8 cellular contexts compared by ENCODE assay signal in the genomic region with DNA sequence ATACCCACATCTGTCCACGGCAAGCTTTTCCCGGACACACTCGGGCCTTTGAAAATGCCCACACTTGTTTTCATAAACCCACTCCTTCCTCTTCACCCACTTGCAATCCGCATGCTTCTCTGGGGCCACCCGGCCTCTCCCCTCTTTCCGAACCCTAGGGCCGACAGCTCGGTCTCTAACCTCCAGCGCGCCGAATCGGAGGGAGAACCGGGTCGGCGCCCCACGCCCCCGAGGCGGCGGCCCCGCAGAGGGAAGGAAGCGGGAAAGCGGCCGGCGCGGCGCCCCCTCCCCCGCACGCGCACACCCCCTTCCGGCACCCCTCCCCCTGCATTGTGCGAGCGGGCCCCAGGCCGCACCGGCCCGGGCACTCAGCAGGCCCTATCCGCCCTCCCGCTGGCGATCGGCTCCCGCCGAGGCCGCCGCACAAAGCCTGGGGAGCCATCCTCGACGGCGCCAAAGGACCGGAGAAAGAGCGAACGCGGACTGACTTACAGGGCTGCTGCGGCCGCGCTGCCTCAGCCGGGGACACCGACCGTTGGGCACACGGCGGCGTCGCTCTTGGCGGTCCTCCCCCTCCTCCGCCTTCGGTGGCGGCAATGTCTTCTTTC. TPM values are rescaled to one million over a fixed set of nuclear protein-coding genes. Genes with fewer than 3 reads are reported as not detected.
A peak's percentile ranks its signal among the peaks of the same experiment; 100 is the strongest.
DNase-seq lines count a peak whose midpoint lies in the region; ATAC-seq and TF ChIP-seq lines count a peak whose summit lies in the region.

No MANE protein-coding gene starts in this region.

- peak overlapping the region; percentile 79 for H3K56ac ChIP-seq in IMR-90 (ENCODE audit: extremely low read depth, insufficient read depth, low read length)

- H3K4me1 ChIP-seq in IMR-90 (ENCODE audit: control insufficient read depth, insufficient read depth, low read length) (peaks cover 10% of the 10 kb centered on the region), body of pancreas (peaks cover 48% of the 10 kb centered on the region)

- peak overlapping the region; percentile 97 for H2BK5ac ChIP-seq in IMR-90 (ENCODE audit: low read depth, low read length, poor library complexity, severe bottlenecking)

- TF ChIP-seq POLR2A in IMR-90 (IDR thresholded peaks at IDR 0.05; ENCODE audit: low read depth, low read length) (peak; percentile 5; the same call in 1 of the 2 replicates), body of pancreas (IDR thresholded peaks at IDR 0.05) (no peak)

- no peak overlapping the region for H2BK20ac ChIP-seq in IMR-90 (ENCODE audit: low read depth, low read length)

- no peaks in the 10 kb centered on the region for H3K9me3 Mint-ChIP-seq in T-helper 2 cell treated with Interferon-gamma antibody and Interleukin-4, amounts not matched to agents 5 μg/mL and 100 μg/mL, for 36 hours
- H3K9me3 Mint-ChIP-seq in immature natural killer cell = no peaks in the 10 kb centered on the region

- POLR2A ChIA-PET in IMR-90 (lab: Charles Lee; ENCODE audit: unreplicated experiment) = no interaction called here

- peak overlapping the region; percentile 97 for H3K14ac ChIP-seq in IMR-90 (replicated peaks; ENCODE audit: low read depth, low read length)

- H3K4ac ChIP-seq in IMR-90 (ENCODE audit: low read depth, low read length) = peak overlapping the region; percentile 98

- H3K4me3 ChIP-seq in GM08714 (ENCODE audit: low read length) = peak overlapping the region; percentile 81
- peak overlapping the region; percentile 99 for H3K4me3 ChIP-seq in IMR-90 (ENCODE audit: insufficient read depth, low read depth, low read length)
- peak overlapping the region; percentile 73 to 93 for H3K4me3 ChIP-seq in body of pancreas

- ATAC-seq in GM21576 (IDR thresholded peaks at IDR 0.05; ENCODE audit: unreplicated experiment) (peak; percentile 19), IMR-90 (ENCODE audit: low read depth) (peak; percentile 46), body of pancreas (peak; percentile 39)

- peak overlapping the region; percentile 86 for H4K5ac ChIP-seq in IMR-90 (ENCODE audit: low read depth, low read length)

- peak overlapping the region; percentile 90 for H4K91ac ChIP-seq in IMR-90 (ENCODE audit: insufficient read depth, low read depth, low read length)

- intact Hi-C loops in IMR-90 (cut with micrococcal nuclease) = loop anchor here (1.0 kb wide), 1 partner anchor 24 kb away; no protein-coding TSS in a partner anchor
- intact Hi-C loops in body of pancreas (cut with DNase I) = no loop called here

- H3K9me3 ChIP-seq in IMR-90 (ENCODE audit: control insufficient read depth, insufficient read depth, low read length) (no peaks in the 10 kb centered on the region), body of pancreas (no peaks in the 10 kb centered on the region)

- peak overlapping the region; percentile 71 for H3K18ac ChIP-seq in IMR-90 (ENCODE audit: low read depth, low read length)

- peak overlapping the region; percentile 97 for H2AK9ac ChIP-seq in IMR-90 (replicated peaks; ENCODE audit: low read depth, low read length, poor library complexity)

- peak overlapping the region; percentile 88 to 94 for H4K8ac ChIP-seq in IMR-90 (ENCODE audit: low read depth in 2 of 2, low read length in 2 of 2)

- no peak for TF ChIP-seq CTCF in IMR-90 (conservative IDR thresholded peaks at IDR 0.05; ENCODE audit: low read depth, low read length)
- TF ChIP-seq CTCF in body of pancreas (IDR thresholded peaks at IDR 0.05) = no peak

- no TSS peak for BruUV-seq in IMR-90 (replicated peaks; lab: Mats Ljungman, UMichigan)

- no peak for TF ChIP-seq RAD21 in IMR-90 (IDR thresholded peaks at IDR 0.05; ENCODE audit: low read length)

- peak overlapping the region; percentile 75 for H3K4me2 ChIP-seq in IMR-90 (ENCODE audit: low read depth, low read length)

- peak overlapping the region; percentile 98; the same call in 1 of the 2 replicates for H3K23ac ChIP-seq in IMR-90 (ENCODE audit: low read depth, low read length)

- no peak overlapping the region; the same call in 2 of the 3 replicates for H2BK15ac ChIP-seq in IMR-90 (ENCODE audit: low read depth, low read length)

- H3K36me3 ChIP-seq in IMR-90 (ENCODE audit: control insufficient read depth, insufficient read depth, low read length) = peaks cover 2% of the 10 kb centered on the region
- no peaks in the 10 kb centered on the region for H3K36me3 ChIP-seq in body of pancreas (replicated peaks in 1 of 2; ENCODE audit: insufficient read depth in 1 of 2, low read depth in 2 of 2)

- in situ Hi-C loops in IMR-90 (cut with MboI; ENCODE audit: low sequenced_read_pairs) = no loop called here

- peaks cover 49% of the 10 kb centered on the region for H4K20me1 ChIP-seq in IMR-90 (ENCODE audit: insufficient read depth, low read length)

- peak overlapping the region; percentile 84 for H3K4me3 Mint-ChIP-seq in T-helper 2 cell treated with Interferon-gamma antibody and Interleukin-4, amounts not matched to agents 5 μg/mL and 100 μg/mL, for 36 hours
- H3K4me3 Mint-ChIP-seq in immature natural killer cell = peak overlapping the region in 3 of 5 donors; percentile 94 to 95 (median 95)

- H3K27me3 ChIP-seq in IMR-90 (ENCODE audit: control insufficient read depth, insufficient read depth, low read length) (no peaks in the 10 kb centered on the region), body of pancreas (no peaks in the 10 kb centered on the region)

- dilution Hi-C loops in IMR-90 (cut with HindIII; ENCODE audit: low sequenced_read_pairs, unreplicated experiment) = no loop called here

- CTCF ChIA-PET in IMR-90 (lab: Yijun Ruan, JAX) = no interaction called here

- peak overlapping the region; percentile 98 for H3K27ac ChIP-seq in IMR-90 (ENCODE audit: insufficient read depth, low read length)
- H3K27ac ChIP-seq in body of pancreas = peak overlapping the region; percentile 92 to 99 (median 98)

- H3K79me1 ChIP-seq in IMR-90 (ENCODE audit: low read depth in 1 of 2, low read length in 2 of 2) = peaks cover 0 to 33% of the 10 kb centered on the region in 2 experiments; a peak in 3 of 4 replicates

- peak overlapping the region; percentile 98 for H3K9ac ChIP-seq in IMR-90 (ENCODE audit: low read depth, low read length)

- peaks cover 39% of the 10 kb centered on the region for H3K4me1 Mint-ChIP-seq in T-helper 2 cell treated with Interferon-gamma antibody and Interleukin-4, amounts not matched to agents 5 μg/mL and 100 μg/mL, for 36 hours (ENCODE audit: low read depth)
- H3K4me1 Mint-ChIP-seq in immature natural killer cell = peaks cover 46 to 51% of the 10 kb centered on the region in 2 donors

- peak overlapping the region; percentile 68; the same call in 1 of the 2 replicates for H2BK120ac ChIP-seq in IMR-90 (ENCODE audit: low read depth, low read length)

- H2AFZ ChIP-seq in IMR-90 (replicated peaks; ENCODE audit: low read length, poor library complexity) = peak overlapping the region; percentile 94

- whole genome bisulfite sequencing in IMR-90 (ENCODE audit: extremely low coverage in 2 of 2, insufficient read length in 1 of 2), 2 experiments = 0% methylated on average over 6 of the region's 64 CpGs; no CpG with 5 or more reads in 1 of the 2 experiments
- WGBS in body of pancreas, 2 donors = 1% methylated on average over 27 to 57 of the region's 64 CpGs

- DNase-seq in IMR-90 (no peak), body of pancreas (peak in 3 of 4 donors; percentile 40 to 63 (median 44)), immature natural killer cell (peak; percentile 65 to 67 (median 67)), dedifferentiated amniotic fluid mesenchymal stem cell (ENCODE audit: extremely low spot score) (no peak)
- peak; percentile 68 for DNase-seq in T-helper 2 cell treated with Interferon-gamma antibody and Interleukin-4, amounts not matched to agents 5 μg/mL and 100 μg/mL, for 36 hours (ENCODE audit: low spot score)
- peak; percentile 39 to 54 for DNase-seq in stimulated activated CD4-positive, alpha-beta T cell treated with anti-CD3 and anti-CD28 coated beads, Interleukin-12 subunit alpha, Interleukin-12 subunit beta, amount 100 ng/mL, for 24 hours (ENCODE audit: low read depth in 2 of 2)

- no peaks in the 10 kb centered on the region for H3K27me3 Mint-ChIP-seq in T-helper 2 cell treated with Interferon-gamma antibody and Interleukin-4, amounts not matched to agents 5 μg/mL and 100 μg/mL, for 36 hours (ENCODE audit: low read depth)
- peaks cover 3 to 11% (median 4%) of the 10 kb centered on the region in 3 donors for H3K27me3 Mint-ChIP-seq in immature natural killer cell (ENCODE audit: low read depth in 3 of 3)

- H3K27ac Mint-ChIP-seq in T-helper 2 cell treated with Interferon-gamma antibody and Interleukin-4, amounts not matched to agents 5 μg/mL and 100 μg/mL, for 36 hours = peak overlapping the region; percentile 80
- H3K27ac Mint-ChIP-seq in immature natural killer cell = peak overlapping the region; percentile 78 to 95 (median 92)

- H2AK5ac ChIP-seq in IMR-90 (ENCODE audit: low read depth, low read length) = peak overlapping the region; percentile 52; the same call in 1 of the 2 replicates

- H3K36me3 Mint-ChIP-seq in T-helper 2 cell treated with Interferon-gamma antibody and Interleukin-4, amounts not matched to agents 5 μg/mL and 100 μg/mL, for 36 hours (ENCODE audit: low read depth) = peaks cover 29% of the 10 kb centered on the region
- H3K36me3 Mint-ChIP-seq in immature natural killer cell = no peaks in the 10 kb centered on the region

- H3K9me1 ChIP-seq in IMR-90 (ENCODE audit: insufficient read depth, low read length) = peaks cover 10% of the 10 kb centered on the region

TF ChIP-seq in IMR-90, 13 proteins besides CTCF, POLR2A, EP300 and RAD21:
- TF ChIP-seq, protein P1, sequence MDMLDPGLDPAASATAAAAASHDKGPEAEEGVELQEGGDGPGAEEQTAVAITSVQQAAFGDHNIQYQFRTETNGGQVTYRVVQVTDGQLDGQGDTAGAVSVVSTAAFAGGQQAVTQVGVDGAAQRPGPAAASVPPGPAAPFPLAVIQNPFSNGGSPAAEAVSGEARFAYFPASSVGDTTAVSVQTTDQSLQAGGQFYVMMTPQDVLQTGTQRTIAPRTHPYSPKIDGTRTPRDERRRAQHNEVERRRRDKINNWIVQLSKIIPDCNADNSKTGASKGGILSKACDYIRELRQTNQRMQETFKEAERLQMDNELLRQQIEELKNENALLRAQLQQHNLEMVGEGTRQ (IDR thresholded peaks at IDR 0.05; ENCODE audit: low read depth, low read length) = no peak
- peak; percentile 50; the same call in 1 of the 2 replicates for TF ChIP-seq MAZ (IDR thresholded peaks at IDR 0.05; ENCODE audit: borderline replicate concordance, low read depth, low read length)

RNA-seq across cellular contexts. Expression of a gene that starts 0.4 kb away (rescaled TPM):
- total RNA-seq in IMR-90 (2012; rRNA removed) = 35.6 and 38.4 TPM in 2 replicates
- 16.4 and 18.8 TPM in 2 replicates for polyA plus RNA-seq in IMR-90 (2012; rRNA removed)
- 4.5 and 6.3 TPM in 2 replicates for polyA plus RNA-seq in IMR-90 (2012; cell fraction: cytosol; rRNA removed)
- 8.0 and 28.7 TPM in 2 replicates for polyA plus RNA-seq in IMR-90 (2012; cell fraction: nucleus; rRNA removed; ENCODE audit: low replicate concordance)
- total RNA-seq in body of pancreas = 10 to 100 TPM; 25.7 to 43.3 TPM
- 10 to 100 TPM; 11.2 to 23.9 (median 21.1) TPM for polyA plus RNA-seq in immature natural killer cell

Comparison
In these comparisons a context has a peak if more than half of its experiments do, and no peak if none do; other contexts are left out.
1. DNase-seq: peak in T-helper 2 cell treated with Interferon-gamma antibody and Interleukin-4, amounts not matched to agents 5 μg/mL and 100 μg/mL, for 36 hours (single experiment), body of pancreas (3 of 4), immature natural killer cell (3 of 3) and stimulated activated CD4-positive, alpha-beta T cell treated with anti-CD3 and anti-CD28 coated beads, Interleukin-12 subunit alpha, Interleukin-12 subunit beta, amount 100 ng/mL, for 24 hours (2 of 2); none in IMR-90 (single experiment) and dedifferentiated amniotic fluid mesenchymal stem cell (single experiment).
2. Peak in every context shown above with its lines, with median percentiles within 50 percentile points of each other: H3K4me3 ChIP-seq and ATAC-seq.